In the genomic region with DNA sequence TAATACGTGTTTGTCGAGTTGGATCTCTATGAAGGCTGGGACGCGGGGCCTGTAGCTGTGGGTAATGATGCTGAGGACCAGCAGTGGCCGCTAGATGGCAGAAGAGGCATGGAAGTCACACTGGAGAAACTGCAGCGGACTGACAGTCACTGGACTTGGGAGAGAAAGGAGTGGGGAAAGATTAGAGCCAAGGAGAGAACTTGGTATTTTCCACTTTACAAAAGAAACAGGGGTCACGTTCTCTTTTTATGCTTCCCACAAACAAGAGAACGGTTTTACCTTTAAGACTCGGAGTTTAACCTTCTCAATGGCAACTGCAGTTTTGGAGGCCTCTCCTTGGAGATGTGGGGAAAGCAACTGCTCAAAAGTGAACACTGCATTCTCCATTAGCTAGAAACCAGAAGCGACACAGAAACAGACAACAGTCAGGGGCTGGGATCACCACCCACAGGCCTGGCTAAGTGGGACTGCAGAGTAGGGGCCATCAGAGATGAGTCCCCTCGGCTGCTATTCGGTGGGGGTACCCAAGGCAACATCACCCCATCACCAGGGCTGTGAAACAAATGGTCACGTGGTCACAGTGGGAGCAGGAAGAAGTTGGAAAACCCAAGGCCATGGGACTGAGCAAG, we compare ENCODE assay signal across 8 cellular contexts. TPM values are rescaled to one million over a fixed set of nuclear protein-coding genes. Genes with fewer than 3 reads are reported as not detected.
DNase-seq lines count a peak whose midpoint lies in the region; ATAC-seq and TF ChIP-seq lines count a peak whose summit lies in the region.

No MANE protein-coding gene starts in this region.

- no peaks in the 10 kb centered on the region for H3K9me3 Mint-ChIP-seq in activated CD4-positive, alpha-beta T cell treated with anti-CD3 and anti-CD28 coated beads for 36 hours (ENCODE audit: low read depth)
- no peaks in the 10 kb centered on the region for H3K9me3 Mint-ChIP-seq in chondrocyte (ENCODE audit: low read depth)

- peaks cover 0 to 50% of the 10 kb centered on the region in 2 donors for H3K36me3 ChIP-seq in left lung

- peak overlapping the region in 1 of 2 donors; percentile 84 for H3K27ac ChIP-seq in left lung

- H3K36me3 Mint-ChIP-seq in activated CD4-positive, alpha-beta T cell treated with anti-CD3 and anti-CD28 coated beads for 36 hours (ENCODE audit: low read depth), result no peaks in the 10 kb centered on the region
- H3K36me3 Mint-ChIP-seq in chondrocyte (ENCODE audit: low read depth), result peaks cover 22% of the 10 kb centered on the region

- no peak overlapping the region for H3K4me3 Mint-ChIP-seq in activated CD4-positive, alpha-beta T cell treated with anti-CD3 and anti-CD28 coated beads for 36 hours
- H3K4me3 Mint-ChIP-seq in chondrocyte (ENCODE audit: unreplicated experiment), result no peak overlapping the region

- H3K9me3 ChIP-seq in left lung, result no peaks in the 10 kb centered on the region

- ATAC-seq in HG03354 (IDR thresholded peaks at IDR 0.05; ENCODE audit: poor library complexity, severe bottlenecking, unreplicated experiment), result peak; percentile 97
- peak; percentile 99 for ATAC-seq in activated CD4-positive, alpha-beta T cell treated with anti-CD3 and anti-CD28 coated beads for 36 hours
- peak; percentile 100 for ATAC-seq in left lung

- intact Hi-C loops in activated CD4-positive, alpha-beta T cell treated with anti-CD3 and anti-CD28 coated beads for 36 hours (cut with DNase I, micrococcal nuclease), result loop anchor here (1.0 to 5.0 kb wide), 5 partner anchors 87 to 877 kb away; a partner anchor contains a TSS
- intact Hi-C loops in left lung (cut with DNase I), result loop anchor here (5.0 to 10.0 kb wide), 2 partner anchors 177 to 179 kb away; no protein-coding TSS in a partner anchor

- POLR2A ChIA-PET in activated CD4-positive, alpha-beta T cell treated with anti-CD3 and anti-CD28 coated beads for 36 hours (lab: Charles Lee), result no interaction called here

- TF ChIP-seq CTCF in chondrocyte (IDR thresholded peaks at IDR 0.05), result peak; percentile 98
- TF ChIP-seq CTCF in left lung (IDR thresholded peaks at IDR 0.05), result peak; percentile 79 to 95

- H3K4me1 ChIP-seq in left lung, result peaks cover 0 to 19% of the 10 kb centered on the region in 2 donors

- CTCF ChIA-PET in activated CD4-positive, alpha-beta T cell treated with anti-CD3 and anti-CD28 coated beads for 36 hours (lab: Charles Lee), result interaction anchor here (0.6 to 7.1 kb wide), 58 partner anchors 9 to 1066 kb away, joined by 3 to 186 read pairs (median 4); a partner anchor contains a TSS

- peak; percentile 96 for DNase-seq in Ammon's horn (ENCODE audit: low spot score)
- peak; percentile 67 for DNase-seq in GM19238 (ENCODE audit: insufficient read length, low spot score)
- peak; percentile 29 for DNase-seq in NCI-H446 treated with DMSO at 0.1 percent for 48 hours (lab: John Stamatoyannopoulos, UW)
- DNase-seq in activated CD4-positive, alpha-beta T cell treated with anti-CD3 and anti-CD28 coated beads for 36 hours, result peak; percentile 91
- DNase-seq in chondrocyte (ENCODE audit: low spot score), result no peak
- peak; percentile 88 to 92 for DNase-seq in left lung
- DNase-seq in stimulated activated CD4-positive, alpha-beta T cell treated with anti-CD3 and anti-CD28 coated beads, Interleukin-2, amount 100 ng/mL, for 48 hours, result peak; percentile 82 to 87

- no peaks in the 10 kb centered on the region for H3K27me3 ChIP-seq in left lung

- H3K27me3 Mint-ChIP-seq in activated CD4-positive, alpha-beta T cell treated with anti-CD3 and anti-CD28 coated beads for 36 hours, result no peaks in the 10 kb centered on the region
- no peaks in the 10 kb centered on the region for H3K27me3 Mint-ChIP-seq in chondrocyte (ENCODE audit: low read depth)

- H3K4me3 ChIP-seq in left lung, result no peak overlapping the region

- H3K4me1 Mint-ChIP-seq in activated CD4-positive, alpha-beta T cell treated with anti-CD3 and anti-CD28 coated beads for 36 hours, result peaks cover 4% of the 10 kb centered on the region
- peaks cover 8% of the 10 kb centered on the region for H3K4me1 Mint-ChIP-seq in chondrocyte (ENCODE audit: low read depth)

- no peak overlapping the region for H3K27ac Mint-ChIP-seq in activated CD4-positive, alpha-beta T cell treated with anti-CD3 and anti-CD28 coated beads for 36 hours
- H3K27ac Mint-ChIP-seq in chondrocyte (ENCODE audit: unreplicated experiment), result no peak overlapping the region

RNA-seq across cellular contexts. Expression of a gene that starts 51.1 kb away (rescaled TPM):
- total RNA-seq in activated CD4-positive, alpha-beta T cell treated with anti-CD3 and anti-CD28 coated beads for 36 hours, result 10 to 100 TPM; 14.0 to 15.2 TPM
- total RNA-seq in chondrocyte, result 31.6 to 43.1 TPM (median 41.7 TPM) in 3 replicates
- total RNA-seq in left lung, result 10 to 100 TPM; 31.6 to 42.8 TPM
